In genomic region chr20:63940071-63940471, GRCh38 we compare ENCODE assay signal across 14 cellular contexts. TPM values are rescaled to one million over a fixed set of nuclear protein-coding genes. Genes with fewer than 3 reads are reported as not detected.
DNase-seq lines count a peak whose midpoint lies in the region.
"Had no signal": no experiment of that assay in that cellular context is flagged by ENCODE, and none has a peak within 500 bp of the region (broad histone marks: within the 10 kb centered on the region; RNA-seq: fewer than 3 reads in every experiment).

No MANE protein-coding gene starts in this region.

- H3K4me1 ChIP-seq in HUES6 (ENCODE audit: control insufficient read depth, insufficient read depth, low read length), result peaks cover 20% of the 10 kb centered on the region

- H3K9me3 ChIP-seq in HUES6 (ENCODE audit: control insufficient read depth, insufficient read depth, low read depth, low read length), result no peaks in the 10 kb centered on the region
- H3K9me3 ChIP-seq: tibial artery had no signal

- no peak overlapping the region for H3K9ac ChIP-seq in HUES6 (ENCODE audit: low read length)

- H3K27me3 ChIP-seq in HUES6 (ENCODE audit: control insufficient read depth, insufficient read depth, low read length), result no peaks in the 10 kb centered on the region
- H3K27me3 ChIP-seq: dorsolateral prefrontal cortex, tibial artery had no signal

- peaks cover 3 to 5% (median 5%) of the 10 kb centered on the region in 3 donors for H3K27me3 Mint-ChIP-seq in immature natural killer cell (ENCODE audit: low read depth in 3 of 3)
- H3K27me3 Mint-ChIP-seq: activated CD8-positive, alpha-beta T cell treated with anti-CD3 and anti-CD28 coated beads for 36 hours; CD4-positive, alpha-beta memory T cell had no signal

- H3K27ac ChIP-seq in HUES6 (ENCODE audit: low read depth, low read length), result no peak overlapping the region
- H3K27ac ChIP-seq: tibial artery had no signal

- peaks cover 14 to 18% of the 10 kb centered on the region in 2 donors for H3K4me1 Mint-ChIP-seq in immature natural killer cell
- H3K4me1 Mint-ChIP-seq: mesothelial cell of epicardium had no signal

- no peaks in the 10 kb centered on the region for H3K9me3 Mint-ChIP-seq in immature natural killer cell
- H3K9me3 Mint-ChIP-seq: activated CD8-positive, alpha-beta T cell treated with anti-CD3 and anti-CD28 coated beads for 36 hours; mesothelial cell of epicardium had no signal

- peak overlapping the region; percentile 58 for H3K4me3 ChIP-seq in HUES6 (ENCODE audit: low read depth, low read length)
- H3K4me3 ChIP-seq: dorsolateral prefrontal cortex, tibial artery had no signal

- H3K36me3 ChIP-seq in HUES6 (ENCODE audit: control insufficient read depth, insufficient read depth, low read length), result peaks cover 35% of the 10 kb centered on the region

- H3K4me3 Mint-ChIP-seq in immature natural killer cell, result peak overlapping the region in 1 of 5 donors; percentile 38
- H3K4me3 Mint-ChIP-seq: activated CD8-positive, alpha-beta T cell treated with anti-CD3 and anti-CD28 coated beads for 36 hours; CD4-positive, alpha-beta memory T cell; mesothelial cell of epicardium had no signal

- peaks cover 0 to 9% (median 5%) of the 10 kb centered on the region in 3 donors for H3K36me3 Mint-ChIP-seq in immature natural killer cell

- DNase-seq in iPS-NIHi7 (ENCODE audit: extremely low spot score), result peak; percentile 31
- DNase-seq in immature natural killer cell, result no peak
- DNase-seq in mucosa of gallbladder (ENCODE audit: low spot score), result no peak
- DNase-seq: activated CD8-positive, alpha-beta T cell treated with anti-CD3 and anti-CD28 coated beads for 36 hours; activated effector memory CD4-positive, alpha-beta T cell treated with Interleukin-2 at 50 U/mL for 16 hours; dorsolateral prefrontal cortex; HCEC 1CT; NCI-H2171 had no signal

- peak overlapping the region in 1 of 6 donors; percentile 23 for H3K27ac Mint-ChIP-seq in immature natural killer cell
- H3K27ac Mint-ChIP-seq: activated CD8-positive, alpha-beta T cell treated with anti-CD3 and anti-CD28 coated beads for 36 hours; mesothelial cell of epicardium had no signal

RNA-seq across cellular contexts. Expression of gene UCKL1, which starts 16.1 kb away (rescaled TPM):
- polyA plus RNA-seq in immature natural killer cell, result 10 to 100 TPM; 19.3 to 35.5 (median 30.8) TPM
- total RNA-seq in mucosa of gallbladder, result 42.4 TPM

RNA-seq across cellular contexts. Expression of gene ZNF512B, which starts 29.7 kb away (rescaled TPM):
- polyA plus RNA-seq in immature natural killer cell, result under 1 TPM in 2 of 3 donors, not detected in 1; 0.36 to 0.63 TPM
- total RNA-seq in mucosa of gallbladder, result 26.1 TPM

RNA-seq across cellular contexts. Expression of gene SAMD10, which starts 39.4 kb away (rescaled TPM):
- 10 to 100 TPM in 1 of 3 donors, 1 to 10 TPM in 2; 6.5 to 13.2 (median 8.5) TPM for polyA plus RNA-seq in immature natural killer cell
- 12.7 TPM for total RNA-seq in mucosa of gallbladder
- total RNA-seq: G401, SK-MEL-5 had no signal

RNA-seq across cellular contexts. Expression of gene PRPF6, which starts 40.9 kb away (rescaled TPM):
- 10 to 100 TPM; 52.6 to 94.4 (median 63.1) TPM for polyA plus RNA-seq in immature natural killer cell
- total RNA-seq in mucosa of gallbladder, result 74.7 TPM

RNA-seq across cellular contexts. Expression of gene DNAJC5, which starts 45.1 kb away (rescaled TPM):
- 1 to 10 TPM; 1.4 to 8.2 (median 2.9) TPM for polyA plus RNA-seq in immature natural killer cell
- total RNA-seq in mucosa of gallbladder, result 53.0 TPM
